ENCODE assay signal across 1 cellular context in genomic region chr12:94285954-94286579, GRCh38.
TF ChIP-seq lines count a peak whose summit lies in the region.

No MANE protein-coding gene starts in this region.

TF ChIP-seq in K562, 482 proteins besides CTCF, POLR2A, EP300 and RAD21 (continues in another document):
- no peak for TF ChIP-seq NCOA6 (IDR thresholded peaks at IDR 0.05)
- TF ChIP-seq MCM7 (IDR thresholded peaks at IDR 0.05), result no peak
- TF ChIP-seq RBFOX2 (IDR thresholded peaks at IDR 0.05; ENCODE audit: low read depth, low read length), result no peak
- no peak for TF ChIP-seq CUX1 (CRISPR knock-in tag; IDR thresholded peaks at IDR 0.05)
- TF ChIP-seq DDX20 (tag; IDR thresholded peaks at IDR 0.05; ENCODE audit: low read depth), result no peak
- TF ChIP-seq KAT8 (IDR thresholded peaks at IDR 0.05; ENCODE audit: low read depth), result no peak
- TF ChIP-seq, protein P1, sequence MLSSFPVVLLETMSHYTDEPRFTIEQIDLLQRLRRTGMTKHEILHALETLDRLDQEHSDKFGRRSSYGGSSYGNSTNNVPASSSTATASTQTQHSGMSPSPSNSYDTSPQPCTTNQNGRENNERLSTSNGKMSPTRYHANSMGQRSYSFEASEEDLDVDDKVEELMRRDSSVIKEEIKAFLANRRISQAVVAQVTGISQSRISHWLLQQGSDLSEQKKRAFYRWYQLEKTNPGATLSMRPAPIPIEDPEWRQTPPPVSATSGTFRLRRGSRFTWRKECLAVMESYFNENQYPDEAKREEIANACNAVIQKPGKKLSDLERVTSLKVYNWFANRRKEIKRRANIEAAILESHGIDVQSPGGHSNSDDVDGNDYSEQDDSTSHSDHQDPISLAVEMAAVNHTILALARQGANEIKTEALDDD (IDR thresholded peaks at IDR 0.05), result no peak
- no peak for TF ChIP-seq SIN3B (IDR thresholded peaks at IDR 0.05; ENCODE audit: low read depth)
- no peak for TF ChIP-seq SMAD2 (IDR thresholded peaks at IDR 0.05; ENCODE audit: low read depth, low read length)
- no peak for TF ChIP-seq ZNF586 (CRISPR knock-in tag; conservative IDR thresholded peaks at IDR 0.05)
- no peak for TF ChIP-seq GTF2A2 (tag; IDR thresholded peaks at IDR 0.05)
- TF ChIP-seq RBM39 (optimal IDR thresholded peaks at IDR 0.05; ENCODE audit: low read depth, low read length), result no peak
- no peak for TF ChIP-seq PHTF2 (CRISPR knock-in tag; IDR thresholded peaks at IDR 0.05)
- TF ChIP-seq CHCHD3 (CRISPR knock-in tag; IDR thresholded peaks at IDR 0.05), result no peak
- no peak for TF ChIP-seq RNF219 (CRISPR knock-in tag; IDR thresholded peaks at IDR 0.05)
- TF ChIP-seq ZNF41 (CRISPR knock-in tag; conservative IDR thresholded peaks at IDR 0.05), result no peak
- TF ChIP-seq, protein P2, sequence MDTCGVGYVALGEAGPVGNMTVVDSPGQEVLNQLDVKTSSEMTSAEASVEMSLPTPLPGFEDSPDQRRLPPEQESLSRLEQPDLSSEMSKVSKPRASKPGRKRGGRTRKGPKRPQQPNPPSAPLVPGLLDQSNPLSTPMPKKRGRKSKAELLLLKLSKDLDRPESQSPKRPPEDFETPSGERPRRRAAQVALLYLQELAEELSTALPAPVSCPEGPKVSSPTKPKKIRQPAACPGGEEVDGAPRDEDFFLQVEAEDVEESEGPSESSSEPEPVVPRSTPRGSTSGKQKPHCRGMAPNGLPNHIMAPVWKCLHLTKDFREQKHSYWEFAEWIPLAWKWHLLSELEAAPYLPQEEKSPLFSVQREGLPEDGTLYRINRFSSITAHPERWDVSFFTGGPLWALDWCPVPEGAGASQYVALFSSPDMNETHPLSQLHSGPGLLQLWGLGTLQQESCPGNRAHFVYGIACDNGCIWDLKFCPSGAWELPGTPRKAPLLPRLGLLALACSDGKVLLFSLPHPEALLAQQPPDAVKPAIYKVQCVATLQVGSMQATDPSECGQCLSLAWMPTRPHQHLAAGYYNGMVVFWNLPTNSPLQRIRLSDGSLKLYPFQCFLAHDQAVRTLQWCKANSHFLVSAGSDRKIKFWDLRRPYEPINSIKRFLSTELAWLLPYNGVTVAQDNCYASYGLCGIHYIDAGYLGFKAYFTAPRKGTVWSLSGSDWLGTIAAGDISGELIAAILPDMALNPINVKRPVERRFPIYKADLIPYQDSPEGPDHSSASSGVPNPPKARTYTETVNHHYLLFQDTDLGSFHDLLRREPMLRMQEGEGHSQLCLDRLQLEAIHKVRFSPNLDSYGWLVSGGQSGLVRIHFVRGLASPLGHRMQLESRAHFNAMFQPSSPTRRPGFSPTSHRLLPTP (IDR thresholded peaks at IDR 0.05; ENCODE audit: borderline replicate concordance, extremely low read depth, insufficient read length), result no peak
- TF ChIP-seq, protein P3, sequence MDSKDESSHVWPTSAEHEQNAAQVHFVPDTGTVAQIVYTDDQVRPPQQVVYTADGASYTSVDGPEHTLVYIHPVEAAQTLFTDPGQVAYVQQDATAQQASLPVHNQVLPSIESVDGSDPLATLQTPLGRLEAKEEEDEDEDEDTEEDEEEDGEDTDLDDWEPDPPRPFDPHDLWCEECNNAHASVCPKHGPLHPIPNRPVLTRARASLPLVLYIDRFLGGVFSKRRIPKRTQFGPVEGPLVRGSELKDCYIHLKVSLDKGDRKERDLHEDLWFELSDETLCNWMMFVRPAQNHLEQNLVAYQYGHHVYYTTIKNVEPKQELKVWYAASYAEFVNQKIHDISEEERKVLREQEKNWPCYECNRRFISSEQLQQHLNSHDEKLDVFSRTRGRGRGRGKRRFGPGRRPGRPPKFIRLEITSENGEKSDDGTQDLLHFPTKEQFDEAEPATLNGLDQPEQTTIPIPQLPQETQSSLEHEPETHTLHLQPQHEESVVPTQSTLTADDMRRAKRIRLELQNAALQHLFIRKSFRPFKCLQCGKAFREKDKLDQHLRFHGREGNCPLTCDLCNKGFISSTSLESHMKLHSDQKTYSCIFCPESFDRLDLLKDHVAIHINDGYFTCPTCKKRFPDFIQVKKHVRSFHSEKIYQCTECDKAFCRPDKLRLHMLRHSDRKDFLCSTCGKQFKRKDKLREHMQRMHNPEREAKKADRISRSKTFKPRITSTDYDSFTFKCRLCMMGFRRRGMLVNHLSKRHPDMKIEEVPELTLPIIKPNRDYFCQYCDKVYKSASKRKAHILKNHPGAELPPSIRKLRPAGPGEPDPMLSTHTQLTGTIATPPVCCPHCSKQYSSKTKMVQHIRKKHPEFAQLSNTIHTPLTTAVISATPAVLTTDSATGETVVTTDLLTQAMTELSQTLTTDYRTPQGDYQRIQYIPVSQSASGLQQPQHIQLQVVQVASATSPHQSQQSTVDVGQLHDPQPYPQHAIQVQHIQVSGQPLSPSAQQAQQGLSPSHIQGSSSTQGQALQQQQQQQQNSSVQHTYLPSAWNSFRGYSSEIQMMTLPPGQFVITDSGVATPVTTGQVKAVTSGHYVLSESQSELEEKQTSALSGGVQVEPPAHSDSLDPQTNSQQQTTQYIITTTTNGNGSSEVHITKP (IDR thresholded peaks at IDR 0.05; ENCODE audit: partially characterized antibody), result no peak
- no peak for TF ChIP-seq ZNF408 (CRISPR knock-in tag; IDR thresholded peaks at IDR 0.05; ENCODE audit: low read depth)
- TF ChIP-seq IFI16 (CRISPR knock-in tag; IDR thresholded peaks at IDR 0.05), result no peak
- TF ChIP-seq DPF2 (IDR thresholded peaks at IDR 0.05), result no peak
- peak; percentile 75 for TF ChIP-seq TEAD4 (IDR thresholded peaks at IDR 0.05; ENCODE audit: low read length)
- no peak for TF ChIP-seq TEAD4 (CRISPR knock-in tag; IDR thresholded peaks at IDR 0.05; ENCODE audit: borderline replicate concordance)
- no peak for TF ChIP-seq NR4A1 (CRISPR knock-in tag; IDR thresholded peaks at IDR 0.05)
- no peak for TF ChIP-seq NR4A1 (tag; IDR thresholded peaks at IDR 0.05)
- TF ChIP-seq FOXM1 (IDR thresholded peaks at IDR 0.05; ENCODE audit: low read depth), result no peak
- TF ChIP-seq FOXM1 (CRISPR knock-in tag; IDR thresholded peaks at IDR 0.05; ENCODE audit: low read depth), result no peak
- TF ChIP-seq ZNF780A (CRISPR knock-in tag; IDR thresholded peaks at IDR 0.05), result no peak
- TF ChIP-seq CBFB (CRISPR knock-in tag; IDR thresholded peaks at IDR 0.05), result no peak
- no peak for TF ChIP-seq HLTF (IDR thresholded peaks at IDR 0.05)
- peak; percentile 81 for TF ChIP-seq CBFA2T3 (IDR thresholded peaks at IDR 0.05)
- TF ChIP-seq ZNF384 (IDR thresholded peaks at IDR 0.05; ENCODE audit: low read depth, low read length), result no peak
- TF ChIP-seq SMAD4 (CRISPR knock-in tag; conservative IDR thresholded peaks at IDR 0.05), result peak; percentile 87
- no peak for TF ChIP-seq FOXJ2 (tag; IDR thresholded peaks at IDR 0.05)
- TF ChIP-seq HIVEP1 (CRISPR knock-in tag; IDR thresholded peaks at IDR 0.05), result no peak
- no peak for TF ChIP-seq NONO (IDR thresholded peaks at IDR 0.05; ENCODE audit: low read depth in 2 of 2, low read length in 1 of 2)
- no peak for TF ChIP-seq ZFP91 (CRISPR knock-in tag; IDR thresholded peaks at IDR 0.05)
- TF ChIP-seq SMAD3 (CRISPR knock-in tag; conservative IDR thresholded peaks at IDR 0.05), result no peak
- TF ChIP-seq NFE2L1 (tag; IDR thresholded peaks at IDR 0.05; ENCODE audit: borderline replicate concordance, low read depth), result no peak
- TF ChIP-seq CREBBP (IDR thresholded peaks at IDR 0.05; ENCODE audit: low read depth, low read length), result no peak
- TF ChIP-seq ZEB2 (IDR thresholded peaks at IDR 0.05), result no peak
- no peak for TF ChIP-seq ZNF766 (CRISPR knock-in tag; conservative IDR thresholded peaks at IDR 0.05)
- no peak for TF ChIP-seq SIX5 (IDR thresholded peaks at IDR 0.05; ENCODE audit: borderline replicate concordance in 1 of 2, insufficient read depth in 1 of 2, low read depth in 1 of 2, low read length in 2 of 2)
- no peak for TF ChIP-seq ZNF184 (CRISPR knock-in tag; IDR thresholded peaks at IDR 0.05)
- TF ChIP-seq MLLT1 (IDR thresholded peaks at IDR 0.05), result no peak
- no peak for TF ChIP-seq MED1 (CRISPR knock-in tag; IDR thresholded peaks at IDR 0.05; ENCODE audit: borderline replicate concordance)
- TF ChIP-seq LARP7 (IDR thresholded peaks at IDR 0.05), result no peak
- TF ChIP-seq CCAR2 (IDR thresholded peaks at IDR 0.05; ENCODE audit: low read depth, low read length), result no peak
- no peak for TF ChIP-seq SRSF9 (IDR thresholded peaks at IDR 0.05; ENCODE audit: borderline replicate concordance, low read depth, low read length)
- no peak for TF ChIP-seq HNRNPLL (IDR thresholded peaks at IDR 0.05; ENCODE audit: low read depth, low read length, poor library complexity, severe bottlenecking)
- no peak for TF ChIP-seq NR3C1 (CRISPR knock-in tag; IDR thresholded peaks at IDR 0.05)
- TF ChIP-seq ZNF551 (CRISPR knock-in tag; IDR thresholded peaks at IDR 0.05), result no peak
- TF ChIP-seq, protein P4, sequence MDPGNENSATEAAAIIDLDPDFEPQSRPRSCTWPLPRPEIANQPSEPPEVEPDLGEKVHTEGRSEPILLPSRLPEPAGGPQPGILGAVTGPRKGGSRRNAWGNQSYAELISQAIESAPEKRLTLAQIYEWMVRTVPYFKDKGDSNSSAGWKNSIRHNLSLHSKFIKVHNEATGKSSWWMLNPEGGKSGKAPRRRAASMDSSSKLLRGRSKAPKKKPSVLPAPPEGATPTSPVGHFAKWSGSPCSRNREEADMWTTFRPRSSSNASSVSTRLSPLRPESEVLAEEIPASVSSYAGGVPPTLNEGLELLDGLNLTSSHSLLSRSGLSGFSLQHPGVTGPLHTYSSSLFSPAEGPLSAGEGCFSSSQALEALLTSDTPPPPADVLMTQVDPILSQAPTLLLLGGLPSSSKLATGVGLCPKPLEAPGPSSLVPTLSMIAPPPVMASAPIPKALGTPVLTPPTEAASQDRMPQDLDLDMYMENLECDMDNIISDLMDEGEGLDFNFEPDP (CRISPR knock-in tag; IDR thresholded peaks at IDR 0.05), result no peak
- TF ChIP-seq NRF1 (conservative IDR thresholded peaks at IDR 0.05 in 1 of 2, IDR thresholded peaks at IDR 0.05 in 1 of 2), result no peak
